In the genomic region with DNA sequence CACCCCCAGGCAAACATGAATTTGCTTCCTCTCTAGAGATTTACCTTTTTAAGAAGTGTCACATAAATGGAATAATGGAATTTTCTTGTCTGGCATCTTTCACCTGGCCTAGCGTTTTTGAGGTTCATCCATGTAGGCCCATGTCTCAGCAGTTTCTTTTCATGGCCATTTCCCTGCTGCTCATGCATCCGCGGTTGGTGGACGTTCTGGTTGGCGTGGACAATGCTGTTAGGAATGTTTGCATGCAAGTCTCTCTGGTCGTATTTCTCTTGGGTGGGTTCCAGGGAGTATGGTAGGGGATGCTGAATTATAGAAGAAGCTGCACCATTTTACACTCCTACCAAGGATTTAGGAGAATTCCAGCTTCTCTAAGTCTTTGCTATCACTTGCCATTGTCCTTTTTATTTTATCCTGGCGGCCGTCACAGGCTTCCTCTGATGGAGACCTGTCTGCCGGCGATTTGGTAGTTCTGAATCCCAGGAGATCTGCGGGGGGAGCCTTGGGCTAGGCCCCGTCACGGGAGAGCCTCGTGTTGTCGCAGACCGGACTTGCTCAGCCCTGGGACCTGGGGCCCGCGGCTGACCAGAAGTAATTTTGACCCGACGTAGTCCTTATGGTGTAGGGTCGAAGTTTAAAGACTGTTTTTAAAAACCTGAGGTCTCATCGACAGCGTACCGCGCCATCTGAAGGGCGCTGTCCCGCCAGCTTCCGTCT, we compare ENCODE assay signal across 8 cellular contexts. TPM values are rescaled to one million over a fixed set of nuclear protein-coding genes. Genes with fewer than 3 reads are reported as not detected.
DNase-seq lines count a peak whose midpoint lies in the region; TF ChIP-seq lines count a peak whose summit lies in the region.

No MANE protein-coding gene starts in this region.

- H3K4me3 ChIP-seq in liver (ENCODE audit: low read depth in 1 of 3, low read length in 3 of 3): peak overlapping the region; percentile 68 to 86 (median 78)

- H3K4me1 ChIP-seq in liver (ENCODE audit: control insufficient read depth in 4 of 4, insufficient read depth in 4 of 4, low read length in 3 of 4): peaks cover 4 to 55% (median 42%) of the 10 kb centered on the region in 4 donors

- WGBS in liver: 3% methylated on average over 28 of the region's 28 CpGs

- CTCF ChIA-PET in HEK293T (lab: Yijun Ruan, JAX): interaction anchor here (1.0 to 2.5 kb wide), 2 partner anchors 12 to 85 kb away, joined by 5 to 6 read pairs; no protein-coding TSS in a partner anchor

- no peaks in the 10 kb centered on the region for H3K9me3 Mint-ChIP-seq in chondrocyte (ENCODE audit: low read depth)

- no peaks in the 10 kb centered on the region for H3K9me3 ChIP-seq in liver (ENCODE audit: control insufficient read depth in 4 of 4, low read length in 3 of 4)

- peak overlapping the region; percentile 95 to 99 for H3K27ac ChIP-seq in liver (ENCODE audit: low read depth in 1 of 2, low read length in 2 of 2)

- H3K4me3 Mint-ChIP-seq in chondrocyte (ENCODE audit: unreplicated experiment): peak overlapping the region; percentile 92

- H3K27ac Mint-ChIP-seq in chondrocyte (ENCODE audit: unreplicated experiment): peak overlapping the region; percentile 96

- peaks cover 46% of the 10 kb centered on the region for H3K4me1 Mint-ChIP-seq in chondrocyte (ENCODE audit: low read depth)

- no peaks in the 10 kb centered on the region for H3K36me3 Mint-ChIP-seq in chondrocyte (ENCODE audit: low read depth)

- H3K9ac ChIP-seq in liver (ENCODE audit: low read depth in 1 of 2, low read length in 2 of 2): peak overlapping the region; percentile 80 to 99

- H3K36me3 ChIP-seq in liver (ENCODE audit: control insufficient read depth in 4 of 4, insufficient read depth in 3 of 4, low read depth in 1 of 4, low read length in 3 of 4): no peaks in the 10 kb centered on the region

- TF ChIP-seq RAD21 in liver (IDR thresholded peaks at IDR 0.05): no peak

- POLR2A ChIA-PET in HEK293T (lab: Yijun Ruan, JAX): interaction anchor here (0.7 to 2.9 kb wide), 8 partner anchors 26 to 313 kb away, joined by 3 to 18 read pairs (median 4); partner anchors contain the start of genes MRFAP1L1, TADA2B and TBC1D14

- no peaks in the 10 kb centered on the region for H3K27me3 ChIP-seq in liver (ENCODE audit: control insufficient read depth in 4 of 4, insufficient read depth in 4 of 4, low read length in 3 of 4)

- no peaks in the 10 kb centered on the region for H3K27me3 Mint-ChIP-seq in chondrocyte (ENCODE audit: low read depth)

- TF ChIP-seq CTCF in chondrocyte (IDR thresholded peaks at IDR 0.05) (no peak), liver (IDR thresholded peaks at IDR 0.05; ENCODE audit: low read depth, low read length, missing input control) (no peak)

- DNase-seq in NCI-H2171 treated with DMSO at 0.1 percent for 48 hours (lab: John Stamatoyannopoulos, UW) (peak; percentile 37), NCI-H2171 (lab: John Stamatoyannopoulos, UW) (no peak), HEK293T (ENCODE audit: extremely low spot score) (peak; percentile 42), NCI-H69 (lab: John Stamatoyannopoulos, UW) (peak; percentile 63), chondrocyte (ENCODE audit: low spot score) (no peak), superior temporal gyrus (ENCODE audit: extremely low spot score) (peak; percentile 68), NOMO-1 treated with DMSO at 0.1 percent for 48 hours (lab: John Stamatoyannopoulos, UW; ENCODE audit: unreplicated experiment) (no peak)

TF ChIP-seq in HEK293T, 16 proteins besides CTCF, POLR2A, EP300 and RAD21:
- TF ChIP-seq TARDBP (IDR thresholded peaks at IDR 0.05): no peak
- TF ChIP-seq L3MBTL2 (conservative IDR thresholded peaks at IDR 0.05): peak; percentile 36; the same call in 1 of the 2 replicates

TF ChIP-seq in liver, 16 proteins besides CTCF, POLR2A, EP300 and RAD21:
- no peak for TF ChIP-seq NR2F2 (IDR thresholded peaks at IDR 0.05)
- peak; percentile 24 for TF ChIP-seq YY1 (IDR thresholded peaks at IDR 0.05)

RNA-seq across cellular contexts. Expression of gene TADA2B, which starts 56.9 kb away (rescaled TPM):
- total RNA-seq in chondrocyte (18.5 to 18.9 TPM (median 18.8 TPM) in 3 replicates), liver (10 to 100 TPM; 12.8 to 13.8 TPM)
- polyA plus RNA-seq in liver: 10 to 100 TPM in 1 of 2 donors, 1 to 10 TPM in 1; 3.6 to 12.5 TPM

Comparison
In these comparisons a context has a peak if more than half of its experiments do, and no peak if none do; other contexts are left out.
1. DNase-seq: peak in NCI-H2171 treated with DMSO at 0.1 percent for 48 hours (single experiment), HEK293T (single experiment), NCI-H69 (single experiment) and superior temporal gyrus (single experiment); none in NCI-H2171 (single experiment), chondrocyte (single experiment) and NOMO-1 treated with DMSO at 0.1 percent for 48 hours (single experiment).